Comparison of ENCODE assay signal across 1 cellular context in genomic region chr3:194671900-194672808, GRCh38.
TF ChIP-seq lines count a peak whose summit lies in the region.

Gene LSG1 (minus strand): TSS chr3:194672191. CDS start chr3:194672162, 29 bp downstream.

TF ChIP-seq in GM12878, 131 proteins besides CTCF, POLR2A, EP300 and RAD21 (continued from another document and continues in another):
- TF ChIP-seq ELK1 (IDR thresholded peaks at IDR 0.05; ENCODE audit: low read depth, low read length): peak; percentile 88
- peak; percentile 49; the same call in 1 of the 2 replicates for TF ChIP-seq FOXM1 (IDR thresholded peaks at IDR 0.05; ENCODE audit: low read depth, low read length)
- TF ChIP-seq EED (IDR thresholded peaks at IDR 0.05; ENCODE audit: low read depth): 0 out of 2 replicates have a peak, but pooled peaks have one; percentile 16
- TF ChIP-seq MYB (IDR thresholded peaks at IDR 0.05; ENCODE audit: borderline replicate concordance, low read depth, low read length): no peak
- no peak for TF ChIP-seq IRF5 (IDR thresholded peaks at IDR 0.05; ENCODE audit: borderline replicate concordance)
- peak; percentile 90 for TF ChIP-seq SP1 (IDR thresholded peaks at IDR 0.05; ENCODE audit: low read depth, low read length)
- peak; percentile 45 for TF ChIP-seq PKNOX1 (IDR thresholded peaks at IDR 0.05)
- peak; percentile 49; the same call in 1 of the 2 replicates for TF ChIP-seq TAF1 (IDR thresholded peaks at IDR 0.05; ENCODE audit: borderline replicate concordance, low read depth, low read length)
- peak in 1 of 2 experiments; percentile 78; a peak in 2 of 4 replicates for TF ChIP-seq SRF (IDR thresholded peaks at IDR 0.05; ENCODE audit: low read depth in 2 of 2, low read length in 2 of 2)
- TF ChIP-seq CBX5 (IDR thresholded peaks at IDR 0.05; ENCODE audit: low read depth): no peak; the same call in 1 of the 2 replicates
- TF ChIP-seq TCF12 (IDR thresholded peaks at IDR 0.05; ENCODE audit: low read depth, low read length): 0 out of 2 replicates have a peak, but pooled peaks have one; percentile 9
- TF ChIP-seq CUX1 (IDR thresholded peaks at IDR 0.05; ENCODE audit: insufficient replicate concordance, low read depth, low read length): no peak
- TF ChIP-seq CHD2 (IDR thresholded peaks at IDR 0.05; ENCODE audit: borderline replicate concordance, low read depth, low read length): peak; percentile 64; the same call in 1 of the 2 replicates
- TF ChIP-seq CBX3 (IDR thresholded peaks at IDR 0.05; ENCODE audit: borderline replicate concordance, low read depth): no peak
- peak; percentile 80; the same call in 1 of the 2 replicates for TF ChIP-seq ZSCAN29 (IDR thresholded peaks at IDR 0.05)
- 0 out of 2 replicates have a peak, but pooled peaks have one; percentile 44 for TF ChIP-seq ZNF592 (IDR thresholded peaks at IDR 0.05)
- TF ChIP-seq MEF2A (IDR thresholded peaks at IDR 0.05; ENCODE audit: insufficient read depth, low read depth, low read length): 0 out of 2 replicates have a peak, but pooled peaks have one; percentile 57
- no peak for TF ChIP-seq STAT3 (IDR thresholded peaks at IDR 0.05; ENCODE audit: low read depth, low read length)
- TF ChIP-seq SMAD5 (IDR thresholded peaks at IDR 0.05; ENCODE audit: low read depth): peak; percentile 24; the same call in 1 of the 2 replicates
- TF ChIP-seq PAX5 (IDR thresholded peaks at IDR 0.05; ENCODE audit: borderline replicate concordance, low read depth, low read length): no peak
- TF ChIP-seq SUZ12 (IDR thresholded peaks at IDR 0.05; ENCODE audit: unreplicated experiment): no peak
- peak in 1 of 2 experiments; percentile 42; a peak in 3 of 4 replicates for TF ChIP-seq IKZF2 (IDR thresholded peaks at IDR 0.05)
- TF ChIP-seq ZNF384 (IDR thresholded peaks at IDR 0.05; ENCODE audit: borderline replicate concordance, low read depth, low read length): 0 out of 2 replicates have a peak, but pooled peaks have one; percentile 42
- TF ChIP-seq TBL1XR1 (IDR thresholded peaks at IDR 0.05; ENCODE audit: low read depth, low read length): peak; percentile 39; the same call in 1 of the 2 replicates
- peak; percentile 86 for TF ChIP-seq TARDBP (IDR thresholded peaks at IDR 0.05; ENCODE audit: borderline replicate concordance)
- TF ChIP-seq MYC (IDR thresholded peaks at IDR 0.05; ENCODE audit: insufficient read depth, insufficient read length, insufficient replicate concordance, low read length, severe bottlenecking): no peak
- no peak for TF ChIP-seq HDAC6 (IDR thresholded peaks at IDR 0.05; ENCODE audit: unreplicated experiment)
- TF ChIP-seq ZBTB11 (CRISPR knock-in tag; IDR thresholded peaks at IDR 0.05): peak; percentile 92
- TF ChIP-seq ZNF622 (IDR thresholded peaks at IDR 0.05): no peak
- peak; percentile 37 to 92 for TF ChIP-seq EGR1 (IDR thresholded peaks at IDR 0.05; ENCODE audit: borderline replicate concordance in 1 of 2, low read depth in 2 of 2, low read length in 2 of 2)
- peak; percentile 64; the same call in 1 of the 2 replicates for TF ChIP-seq IRF4 (IDR thresholded peaks at IDR 0.05; ENCODE audit: low read depth, low read length)
- peak; percentile 75 for TF ChIP-seq RUNX3 (IDR thresholded peaks at IDR 0.05; ENCODE audit: low read length)
- peak; percentile 92 for TF ChIP-seq CREB1 (IDR thresholded peaks at IDR 0.05; ENCODE audit: low read depth)
- peak in 1 of 2 experiments; percentile 55; a peak in 1 of 4 replicates for TF ChIP-seq ETV6 (conservative IDR thresholded peaks at IDR 0.05 in 1 of 2, IDR thresholded peaks at IDR 0.05 in 1 of 2; ENCODE audit: borderline replicate concordance in 1 of 2, low read depth in 1 of 2)
- peak; percentile 96 for TF ChIP-seq ZNF207 (IDR thresholded peaks at IDR 0.05; ENCODE audit: borderline replicate concordance)
- TF ChIP-seq NR2F1 (conservative IDR thresholded peaks at IDR 0.05): peak; percentile 67
- TF ChIP-seq KLF5 (IDR thresholded peaks at IDR 0.05; ENCODE audit: partially characterized antibody): peak; percentile 98
- TF ChIP-seq RB1 (IDR thresholded peaks at IDR 0.05; ENCODE audit: borderline replicate concordance): peak; percentile 83
- peak; percentile 36 for TF ChIP-seq ZNF687 (IDR thresholded peaks at IDR 0.05)
